Comparison of ENCODE assay signal across 1 cellular context in genomic region chr6:39007575-39007974, GRCh38.
TF ChIP-seq lines count a peak whose summit lies in the region.

No MANE protein-coding gene starts in this region.

TF ChIP-seq in K562, 482 proteins besides CTCF, POLR2A, EP300 and RAD21 (continued from another document and continues in another):
- no peak for TF ChIP-seq DMBX1 (CRISPR knock-in tag; IDR thresholded peaks at IDR 0.05; ENCODE audit: borderline replicate concordance)
- no peak for TF ChIP-seq RFX7 (CRISPR knock-in tag; IDR thresholded peaks at IDR 0.05)
- TF ChIP-seq, protein P1, sequence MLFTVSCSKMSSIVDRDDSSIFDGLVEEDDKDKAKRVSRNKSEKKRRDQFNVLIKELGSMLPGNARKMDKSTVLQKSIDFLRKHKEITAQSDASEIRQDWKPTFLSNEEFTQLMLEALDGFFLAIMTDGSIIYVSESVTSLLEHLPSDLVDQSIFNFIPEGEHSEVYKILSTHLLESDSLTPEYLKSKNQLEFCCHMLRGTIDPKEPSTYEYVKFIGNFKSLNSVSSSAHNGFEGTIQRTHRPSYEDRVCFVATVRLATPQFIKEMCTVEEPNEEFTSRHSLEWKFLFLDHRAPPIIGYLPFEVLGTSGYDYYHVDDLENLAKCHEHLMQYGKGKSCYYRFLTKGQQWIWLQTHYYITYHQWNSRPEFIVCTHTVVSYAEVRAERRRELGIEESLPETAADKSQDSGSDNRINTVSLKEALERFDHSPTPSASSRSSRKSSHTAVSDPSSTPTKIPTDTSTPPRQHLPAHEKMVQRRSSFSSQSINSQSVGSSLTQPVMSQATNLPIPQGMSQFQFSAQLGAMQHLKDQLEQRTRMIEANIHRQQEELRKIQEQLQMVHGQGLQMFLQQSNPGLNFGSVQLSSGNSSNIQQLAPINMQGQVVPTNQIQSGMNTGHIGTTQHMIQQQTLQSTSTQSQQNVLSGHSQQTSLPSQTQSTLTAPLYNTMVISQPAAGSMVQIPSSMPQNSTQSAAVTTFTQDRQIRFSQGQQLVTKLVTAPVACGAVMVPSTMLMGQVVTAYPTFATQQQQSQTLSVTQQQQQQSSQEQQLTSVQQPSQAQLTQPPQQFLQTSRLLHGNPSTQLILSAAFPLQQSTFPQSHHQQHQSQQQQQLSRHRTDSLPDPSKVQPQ (CRISPR knock-in tag; IDR thresholded peaks at IDR 0.05; ENCODE audit: borderline replicate concordance), result no peak
- TF ChIP-seq HMG20B (CRISPR knock-in tag; IDR thresholded peaks at IDR 0.05), result no peak
- peak; percentile 58; the same call in 1 of the 2 replicates for TF ChIP-seq STAT5A (IDR thresholded peaks at IDR 0.05; ENCODE audit: borderline replicate concordance, low read length)
- peak; percentile 68; the same call in 1 of the 2 replicates for TF ChIP-seq CTBP1 (IDR thresholded peaks at IDR 0.05; ENCODE audit: borderline replicate concordance)
- TF ChIP-seq ATF3 (IDR thresholded peaks at IDR 0.05), result no peak
- no peak for TF ChIP-seq ATF3 (CRISPR knock-in tag; conservative IDR thresholded peaks at IDR 0.05)
- TF ChIP-seq NBN (IDR thresholded peaks at IDR 0.05; ENCODE audit: low read depth), result 0 out of 2 replicates have a peak, but pooled peaks have one; percentile 47
- TF ChIP-seq RFX5 (IDR thresholded peaks at IDR 0.05; ENCODE audit: low read depth, low read length), result no peak
- TF ChIP-seq SREBF1 (IDR thresholded peaks at IDR 0.05; ENCODE audit: borderline replicate concordance, low read depth, low read length), result no peak
- TF ChIP-seq MTA1 (IDR thresholded peaks at IDR 0.05; ENCODE audit: borderline replicate concordance), result peak; percentile 78
- no peak for TF ChIP-seq MEF2A (IDR thresholded peaks at IDR 0.05; ENCODE audit: control insufficient read depth, low read depth, low read length)
- peak in 1 of 2 experiments; percentile 69 for TF ChIP-seq NCOA2 (IDR thresholded peaks at IDR 0.05; ENCODE audit: partially characterized antibody in 2 of 2)
- TF ChIP-seq SP2 (IDR thresholded peaks at IDR 0.05; ENCODE audit: extremely low read depth, low read depth, low read length, poor library complexity, severe bottlenecking), result no peak
- TF ChIP-seq NFXL1 (CRISPR knock-in tag; IDR thresholded peaks at IDR 0.05), result no peak
- TF ChIP-seq, protein P2, sequence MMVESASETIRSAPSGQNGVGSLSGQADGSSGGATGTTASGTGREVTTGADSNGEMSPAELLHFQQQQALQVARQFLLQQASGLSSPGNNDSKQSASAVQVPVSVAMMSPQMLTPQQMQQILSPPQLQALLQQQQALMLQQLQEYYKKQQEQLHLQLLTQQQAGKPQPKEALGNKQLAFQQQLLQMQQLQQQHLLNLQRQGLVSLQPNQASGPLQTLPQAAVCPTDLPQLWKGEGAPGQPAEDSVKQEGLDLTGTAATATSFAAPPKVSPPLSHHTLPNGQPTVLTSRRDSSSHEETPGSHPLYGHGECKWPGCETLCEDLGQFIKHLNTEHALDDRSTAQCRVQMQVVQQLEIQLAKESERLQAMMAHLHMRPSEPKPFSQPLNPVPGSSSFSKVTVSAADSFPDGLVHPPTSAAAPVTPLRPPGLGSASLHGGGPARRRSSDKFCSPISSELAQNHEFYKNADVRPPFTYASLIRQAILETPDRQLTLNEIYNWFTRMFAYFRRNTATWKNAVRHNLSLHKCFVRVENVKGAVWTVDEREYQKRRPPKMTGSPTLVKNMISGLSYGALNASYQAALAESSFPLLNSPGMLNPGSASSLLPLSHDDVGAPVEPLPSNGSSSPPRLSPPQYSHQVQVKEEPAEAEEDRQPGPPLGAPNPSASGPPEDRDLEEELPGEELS (CRISPR knock-in tag; IDR thresholded peaks at IDR 0.05; ENCODE audit: borderline replicate concordance), result no peak
- TF ChIP-seq ZBTB2 (IDR thresholded peaks at IDR 0.05), result peak; percentile 65; the same call in 1 of the 2 replicates
- no peak for TF ChIP-seq ARHGAP35 (IDR thresholded peaks at IDR 0.05; ENCODE audit: partially characterized antibody)
- no peak for TF ChIP-seq SRSF3 (IDR thresholded peaks at IDR 0.05; ENCODE audit: insufficient read depth, low read length)
- TF ChIP-seq CBFA2T2 (conservative IDR thresholded peaks at IDR 0.05), result peak; percentile 95
- no peak for TF ChIP-seq BRF2 (IDR thresholded peaks at IDR 0.05; ENCODE audit: borderline replicate concordance, insufficient read depth, insufficient read length)
- TF ChIP-seq BRD9 (IDR thresholded peaks at IDR 0.05; ENCODE audit: low read depth, partially characterized antibody), result peak; percentile 45
- TF ChIP-seq ZKSCAN3 (CRISPR knock-in tag; IDR thresholded peaks at IDR 0.05), result no peak
- no peak for TF ChIP-seq SMAD2 (IDR thresholded peaks at IDR 0.05; ENCODE audit: low read depth, low read length)
- TF ChIP-seq HDAC3 (IDR thresholded peaks at IDR 0.05; ENCODE audit: borderline replicate concordance, partially characterized antibody), result peak; percentile 73
- TF ChIP-seq RCOR1 (IDR thresholded peaks at IDR 0.05; ENCODE audit: borderline replicate concordance in 1 of 2, low read depth in 2 of 2, low read length in 2 of 2), result peak in 1 of 2 experiments; percentile 94; a peak in 3 of 4 replicates
- peak; percentile 73 for TF ChIP-seq EGR1 (conservative IDR thresholded peaks at IDR 0.05)
- TF ChIP-seq SMAD4 (CRISPR knock-in tag; conservative IDR thresholded peaks at IDR 0.05), result peak; percentile 58; the same call in 1 of the 2 replicates
- TF ChIP-seq PHB2 (IDR thresholded peaks at IDR 0.05; ENCODE audit: low read depth), result peak; percentile 77
- TF ChIP-seq SUPT5H (IDR thresholded peaks at IDR 0.05), result no peak
- TF ChIP-seq, protein P3, sequence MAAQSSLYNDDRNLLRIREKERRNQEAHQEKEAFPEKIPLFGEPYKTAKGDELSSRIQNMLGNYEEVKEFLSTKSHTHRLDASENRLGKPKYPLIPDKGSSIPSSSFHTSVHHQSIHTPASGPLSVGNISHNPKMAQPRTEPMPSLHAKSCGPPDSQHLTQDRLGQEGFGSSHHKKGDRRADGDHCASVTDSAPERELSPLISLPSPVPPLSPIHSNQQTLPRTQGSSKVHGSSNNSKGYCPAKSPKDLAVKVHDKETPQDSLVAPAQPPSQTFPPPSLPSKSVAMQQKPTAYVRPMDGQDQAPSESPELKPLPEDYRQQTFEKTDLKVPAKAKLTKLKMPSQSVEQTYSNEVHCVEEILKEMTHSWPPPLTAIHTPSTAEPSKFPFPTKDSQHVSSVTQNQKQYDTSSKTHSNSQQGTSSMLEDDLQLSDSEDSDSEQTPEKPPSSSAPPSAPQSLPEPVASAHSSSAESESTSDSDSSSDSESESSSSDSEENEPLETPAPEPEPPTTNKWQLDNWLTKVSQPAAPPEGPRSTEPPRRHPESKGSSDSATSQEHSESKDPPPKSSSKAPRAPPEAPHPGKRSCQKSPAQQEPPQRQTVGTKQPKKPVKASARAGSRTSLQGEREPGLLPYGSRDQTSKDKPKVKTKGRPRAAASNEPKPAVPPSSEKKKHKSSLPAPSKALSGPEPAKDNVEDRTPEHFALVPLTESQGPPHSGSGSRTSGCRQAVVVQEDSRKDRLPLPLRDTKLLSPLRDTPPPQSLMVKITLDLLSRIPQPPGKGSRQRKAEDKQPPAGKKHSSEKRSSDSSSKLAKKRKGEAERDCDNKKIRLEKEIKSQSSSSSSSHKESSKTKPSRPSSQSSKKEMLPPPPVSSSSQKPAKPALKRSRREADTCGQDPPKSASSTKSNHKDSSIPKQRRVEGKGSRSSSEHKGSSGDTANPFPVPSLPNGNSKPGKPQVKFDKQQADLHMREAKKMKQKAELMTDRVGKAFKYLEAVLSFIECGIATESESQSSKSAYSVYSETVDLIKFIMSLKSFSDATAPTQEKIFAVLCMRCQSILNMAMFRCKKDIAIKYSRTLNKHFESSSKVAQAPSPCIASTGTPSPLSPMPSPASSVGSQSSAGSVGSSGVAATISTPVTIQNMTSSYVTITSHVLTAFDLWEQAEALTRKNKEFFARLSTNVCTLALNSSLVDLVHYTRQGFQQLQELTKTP (IDR thresholded peaks at IDR 0.05; ENCODE audit: low read depth in 1 of 2, partially characterized antibody in 2 of 2), result peak in 1 of 2 experiments; percentile 32
- no peak for TF ChIP-seq NR1H2 (CRISPR knock-in tag; IDR thresholded peaks at IDR 0.05)
- peak; percentile 66 for TF ChIP-seq PML (IDR thresholded peaks at IDR 0.05; ENCODE audit: low read length)
- peak; percentile 27 for TF ChIP-seq ZFP36 (IDR thresholded peaks at IDR 0.05; ENCODE audit: low read depth, low read length, partially characterized antibody)
- peak; percentile 88 for TF ChIP-seq GATA2 (CRISPR knock-in tag; IDR thresholded peaks at IDR 0.05)
- peak; percentile 87 for TF ChIP-seq NFIC (IDR thresholded peaks at IDR 0.05)
- TF ChIP-seq ELF4 (CRISPR knock-in tag; IDR thresholded peaks at IDR 0.05), result peak; percentile 85
- no peak for TF ChIP-seq TFAP4 (CRISPR knock-in tag; IDR thresholded peaks at IDR 0.05; ENCODE audit: borderline replicate concordance)
- no peak for TF ChIP-seq ZNF76 (CRISPR knock-in tag; IDR thresholded peaks at IDR 0.05; ENCODE audit: borderline replicate concordance)
- peak; percentile 92 for TF ChIP-seq TAL1 (IDR thresholded peaks at IDR 0.05)
- peak; percentile 98 for TF ChIP-seq HMBOX1 (IDR thresholded peaks at IDR 0.05)
- TF ChIP-seq, protein P4, sequence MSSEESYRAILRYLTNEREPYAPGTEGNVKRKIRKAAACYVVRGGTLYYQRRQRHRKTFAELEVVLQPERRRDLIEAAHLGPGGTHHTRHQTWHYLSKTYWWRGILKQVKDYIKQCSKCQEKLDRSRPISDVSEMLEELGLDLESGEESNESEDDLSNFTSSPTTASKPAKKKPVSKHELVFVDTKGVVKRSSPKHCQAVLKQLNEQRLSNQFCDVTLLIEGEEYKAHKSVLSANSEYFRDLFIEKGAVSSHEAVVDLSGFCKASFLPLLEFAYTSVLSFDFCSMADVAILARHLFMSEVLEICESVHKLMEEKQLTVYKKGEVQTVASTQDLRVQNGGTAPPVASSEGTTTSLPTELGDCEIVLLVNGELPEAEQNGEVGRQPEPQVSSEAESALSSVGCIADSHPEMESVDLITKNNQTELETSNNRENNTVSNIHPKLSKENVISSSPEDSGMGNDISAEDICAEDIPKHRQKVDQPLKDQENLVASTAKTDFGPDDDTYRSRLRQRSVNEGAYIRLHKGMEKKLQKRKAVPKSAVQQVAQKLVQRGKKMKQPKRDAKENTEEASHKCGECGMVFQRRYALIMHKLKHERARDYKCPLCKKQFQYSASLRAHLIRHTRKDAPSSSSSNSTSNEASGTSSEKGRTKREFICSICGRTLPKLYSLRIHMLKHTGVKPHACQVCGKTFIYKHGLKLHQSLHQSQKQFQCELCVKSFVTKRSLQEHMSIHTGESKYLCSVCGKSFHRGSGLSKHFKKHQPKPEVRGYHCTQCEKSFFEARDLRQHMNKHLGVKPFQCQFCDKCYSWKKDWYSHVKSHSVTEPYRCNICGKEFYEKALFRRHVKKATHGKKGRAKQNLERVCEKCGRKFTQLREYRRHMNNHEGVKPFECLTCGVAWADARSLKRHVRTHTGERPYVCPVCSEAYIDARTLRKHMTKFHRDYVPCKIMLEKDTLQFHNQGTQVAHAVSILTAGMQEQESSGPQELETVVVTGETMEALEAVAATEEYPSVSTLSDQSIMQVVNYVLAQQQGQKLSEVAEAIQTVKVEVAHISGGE (CRISPR knock-in tag; IDR thresholded peaks at IDR 0.05), result 0 out of 6 replicates have a peak, but pooled peaks of 1 of the 3 experiments have one; percentile 45
- no peak for TF ChIP-seq ZKSCAN8 (CRISPR knock-in tag; IDR thresholded peaks at IDR 0.05)
- TF ChIP-seq RHOXF2B (CRISPR knock-in tag; conservative IDR thresholded peaks at IDR 0.05), result no peak
